In the genomic region with DNA sequence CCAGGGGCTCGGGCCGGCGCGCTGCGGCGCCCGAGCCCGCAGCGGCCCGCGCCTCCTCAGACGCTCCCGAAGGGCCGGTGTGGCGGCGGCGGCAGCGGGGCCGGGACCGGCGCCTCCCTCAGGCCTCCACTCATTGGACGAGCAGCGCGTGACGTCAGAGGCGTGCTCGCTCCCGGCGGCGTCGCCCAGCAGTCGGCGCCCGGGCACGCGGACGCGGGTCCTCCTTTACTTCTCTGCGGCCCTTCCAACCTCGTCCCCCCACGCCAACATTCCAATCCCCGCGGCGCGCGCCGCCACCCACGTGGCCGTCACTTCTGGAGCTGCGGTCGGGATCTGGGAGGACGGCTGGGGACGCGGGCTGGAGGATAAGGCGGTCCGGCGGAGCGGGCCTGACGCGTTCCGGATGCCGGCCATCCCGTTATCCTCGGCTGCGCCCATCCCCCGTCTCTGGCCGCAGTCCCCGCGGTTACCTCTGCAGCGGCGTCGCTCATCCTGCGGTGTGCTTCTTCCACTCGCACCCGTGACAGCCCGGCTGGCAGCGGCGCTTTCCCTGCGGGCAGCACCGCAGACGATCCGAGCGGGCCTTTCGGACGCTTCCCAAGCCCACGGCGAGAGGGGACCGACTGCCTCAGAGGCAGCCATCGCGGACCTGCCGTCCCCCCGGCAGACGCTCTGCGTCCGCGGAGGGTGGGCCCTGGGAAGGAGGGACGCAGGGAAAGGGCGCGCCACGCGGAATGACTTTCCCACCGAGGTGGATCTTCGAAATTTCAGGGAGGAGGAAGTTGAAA, we compare ENCODE assay signal across 1 cellular context.
TF ChIP-seq lines count a peak whose summit lies in the region.

A gene with protein sequence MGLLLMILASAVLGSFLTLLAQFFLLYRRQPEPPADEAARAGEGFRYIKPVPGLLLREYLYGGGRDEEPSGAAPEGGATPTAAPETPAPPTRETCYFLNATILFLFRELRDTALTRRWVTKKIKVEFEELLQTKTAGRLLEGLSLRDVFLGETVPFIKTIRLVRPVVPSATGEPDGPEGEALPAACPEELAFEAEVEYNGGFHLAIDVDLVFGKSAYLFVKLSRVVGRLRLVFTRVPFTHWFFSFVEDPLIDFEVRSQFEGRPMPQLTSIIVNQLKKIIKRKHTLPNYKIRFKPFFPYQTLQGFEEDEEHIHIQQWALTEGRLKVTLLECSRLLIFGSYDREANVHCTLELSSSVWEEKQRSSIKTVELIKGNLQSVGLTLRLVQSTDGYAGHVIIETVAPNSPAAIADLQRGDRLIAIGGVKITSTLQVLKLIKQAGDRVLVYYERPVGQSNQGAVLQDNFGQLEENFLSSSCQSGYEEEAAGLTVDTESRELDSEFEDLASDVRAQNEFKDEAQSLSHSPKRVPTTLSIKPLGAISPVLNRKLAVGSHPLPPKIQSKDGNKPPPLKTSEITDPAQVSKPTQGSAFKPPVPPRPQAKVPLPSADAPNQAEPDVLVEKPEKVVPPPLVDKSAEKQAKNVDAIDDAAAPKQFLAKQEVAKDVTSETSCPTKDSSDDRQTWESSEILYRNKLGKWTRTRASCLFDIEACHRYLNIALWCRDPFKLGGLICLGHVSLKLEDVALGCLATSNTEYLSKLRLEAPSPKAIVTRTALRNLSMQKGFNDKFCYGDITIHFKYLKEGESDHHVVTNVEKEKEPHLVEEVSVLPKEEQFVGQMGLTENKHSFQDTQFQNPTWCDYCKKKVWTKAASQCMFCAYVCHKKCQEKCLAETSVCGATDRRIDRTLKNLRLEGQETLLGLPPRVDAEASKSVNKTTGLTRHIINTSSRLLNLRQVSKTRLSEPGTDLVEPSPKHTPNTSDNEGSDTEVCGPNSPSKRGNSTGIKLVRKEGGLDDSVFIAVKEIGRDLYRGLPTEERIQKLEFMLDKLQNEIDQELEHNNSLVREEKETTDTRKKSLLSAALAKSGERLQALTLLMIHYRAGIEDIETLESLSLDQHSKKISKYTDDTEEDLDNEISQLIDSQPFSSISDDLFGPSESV (minus strand): TSS at position 81 of the 788 bp plus-strand sequence. CDS start 213 bp downstream, outside the sequence.

TF ChIP-seq in HCT116, 20 proteins besides CTCF, POLR2A, EP300 and RAD21:
- no peak; the same call in 1 of the 2 replicates for TF ChIP-seq SP1 (IDR thresholded peaks at IDR 0.05; ENCODE audit: low read depth)
- peak; percentile 13 for TF ChIP-seq YY1 (IDR thresholded peaks at IDR 0.05; ENCODE audit: extremely low read depth, insufficient replicate concordance, low read depth, low read length)
- TF ChIP-seq, protein P1, sequence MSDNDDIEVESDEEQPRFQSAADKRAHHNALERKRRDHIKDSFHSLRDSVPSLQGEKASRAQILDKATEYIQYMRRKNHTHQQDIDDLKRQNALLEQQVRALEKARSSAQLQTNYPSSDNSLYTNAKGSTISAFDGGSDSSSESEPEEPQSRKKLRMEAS (IDR thresholded peaks at IDR 0.05): peak; percentile 87
- TF ChIP-seq, protein P2, sequence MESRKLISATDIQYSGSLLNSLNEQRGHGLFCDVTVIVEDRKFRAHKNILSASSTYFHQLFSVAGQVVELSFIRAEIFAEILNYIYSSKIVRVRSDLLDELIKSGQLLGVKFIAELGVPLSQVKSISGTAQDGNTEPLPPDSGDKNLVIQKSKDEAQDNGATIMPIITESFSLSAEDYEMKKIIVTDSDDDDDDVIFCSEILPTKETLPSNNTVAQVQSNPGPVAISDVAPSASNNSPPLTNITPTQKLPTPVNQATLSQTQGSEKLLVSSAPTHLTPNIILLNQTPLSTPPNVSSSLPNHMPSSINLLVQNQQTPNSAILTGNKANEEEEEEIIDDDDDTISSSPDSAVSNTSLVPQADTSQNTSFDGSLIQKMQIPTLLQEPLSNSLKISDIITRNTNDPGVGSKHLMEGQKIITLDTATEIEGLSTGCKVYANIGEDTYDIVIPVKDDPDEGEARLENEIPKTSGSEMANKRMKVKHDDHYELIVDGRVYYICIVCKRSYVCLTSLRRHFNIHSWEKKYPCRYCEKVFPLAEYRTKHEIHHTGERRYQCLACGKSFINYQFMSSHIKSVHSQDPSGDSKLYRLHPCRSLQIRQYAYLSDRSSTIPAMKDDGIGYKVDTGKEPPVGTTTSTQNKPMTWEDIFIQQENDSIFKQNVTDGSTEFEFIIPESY (IDR thresholded peaks at IDR 0.05; ENCODE audit: extremely low read depth, insufficient replicate concordance, low read length): peak; percentile 33
- peak; percentile 94 for TF ChIP-seq SIN3A (IDR thresholded peaks at IDR 0.05; ENCODE audit: low read depth)
- TF ChIP-seq ZFX (IDR thresholded peaks at IDR 0.05): peak; percentile 78
- no peak for TF ChIP-seq TCF7L2 (IDR thresholded peaks at IDR 0.05; ENCODE audit: borderline replicate concordance, extremely low read depth, insufficient read depth, insufficient read length)
- TF ChIP-seq POLR2AphosphoS5 (IDR thresholded peaks at IDR 0.05; ENCODE audit: low read depth, low read length): peak; percentile 94
TF ChIP-seq in HCT116: peak in this region for 6.
